ENCODE assay signal across 8 cellular contexts in the genomic region with DNA sequence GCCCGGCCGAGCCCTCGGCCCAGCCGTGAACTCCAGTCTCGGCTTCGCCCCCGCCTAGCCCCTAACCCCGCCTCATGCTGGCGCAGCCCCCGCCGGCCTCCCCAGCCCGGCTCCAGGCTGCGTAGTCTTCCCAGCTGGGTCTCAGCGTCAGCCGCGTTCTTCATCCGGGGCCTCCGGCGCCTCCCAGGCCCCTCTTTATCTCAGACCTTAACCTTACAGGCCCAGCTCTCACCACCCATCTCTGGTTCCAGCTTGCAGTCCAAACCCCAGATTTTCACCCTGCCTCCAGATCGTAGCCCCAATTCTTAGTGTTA. TPM values are rescaled to one million over a fixed set of nuclear protein-coding genes. Genes with fewer than 3 reads are reported as not detected.
DNase-seq lines count a peak whose midpoint lies in the region; ATAC-seq lines count a peak whose summit lies in the region.

A gene with protein sequence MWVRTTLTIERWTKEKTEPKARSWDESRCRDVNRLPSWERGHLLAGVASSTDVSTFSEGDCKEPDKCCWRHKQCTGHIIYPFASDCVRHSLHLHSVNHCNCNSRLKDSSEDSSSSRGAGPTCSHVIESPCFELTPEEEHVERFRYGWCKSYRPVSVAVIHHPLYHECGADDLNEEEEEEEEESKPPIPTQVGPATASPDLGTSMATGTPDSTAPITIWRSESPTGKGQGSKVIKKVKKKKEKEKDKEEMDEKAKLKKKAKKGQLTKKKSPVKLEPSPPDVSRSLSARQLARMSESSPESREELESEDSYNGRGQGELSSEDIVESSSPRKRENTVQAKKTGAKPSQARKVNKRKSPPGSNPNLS (minus strand): TSS at position 166 of the 314 bp plus-strand sequence. CDS start 228 bp downstream, outside the sequence.

- H3K36me3 ChIP-seq in subcutaneous abdominal adipose tissue (ENCODE audit: control insufficient read depth in 5 of 5, insufficient read depth in 5 of 5, low read length in 5 of 5), result peaks cover 0 to 18% (median 15%) of the 10 kb centered on the region in 5 donors

- H3K4me1 ChIP-seq in subcutaneous abdominal adipose tissue (ENCODE audit: control insufficient read depth in 5 of 5, insufficient read depth in 5 of 5, low read length in 5 of 5), result peaks cover 0 to 32% (median 24%) of the 10 kb centered on the region in 5 donors

- no peaks in the 10 kb centered on the region for H3K9me3 ChIP-seq in subcutaneous abdominal adipose tissue (ENCODE audit: control insufficient read depth in 5 of 5, low read length in 5 of 5)

- peak within 1 kb of the TSS in 4 of 5 donors; percentile 59 to 72 (median 65) for H3K9ac ChIP-seq in subcutaneous abdominal adipose tissue (ENCODE audit: low read length in 5 of 5)

- peaks cover 16% of the 10 kb centered on the region for H3K27me3 Mint-ChIP-seq in activated naive CD8-positive, alpha-beta T cell treated with anti-CD3 and anti-CD28 coated beads, Interleukin-2, amount 50 U/mL, for 24 hours
- H3K27me3 Mint-ChIP-seq in immature natural killer cell (ENCODE audit: low read depth in 3 of 3), result peaks cover 2 to 16% (median 6%) of the 10 kb centered on the region in 3 donors

- ATAC-seq in HG03159 (IDR thresholded peaks at IDR 0.05; ENCODE audit: unreplicated experiment), result peak; percentile 17
- peak; percentile 16 for ATAC-seq in activated naive CD8-positive, alpha-beta T cell treated with anti-CD3 and anti-CD28 coated beads, Interleukin-2, amount 50 U/mL, for 24 hours

- peaks cover 3% of the 10 kb centered on the region for H3K36me3 Mint-ChIP-seq in activated naive CD8-positive, alpha-beta T cell treated with anti-CD3 and anti-CD28 coated beads, Interleukin-2, amount 50 U/mL, for 24 hours (ENCODE audit: low read depth)
- H3K36me3 Mint-ChIP-seq in immature natural killer cell, result peaks cover 0 to 7% (median 0%) of the 10 kb centered on the region in 3 donors

- peaks cover 20% of the 10 kb centered on the region for H3K4me1 Mint-ChIP-seq in activated naive CD8-positive, alpha-beta T cell treated with anti-CD3 and anti-CD28 coated beads, Interleukin-2, amount 50 U/mL, for 24 hours
- peaks cover 17 to 23% of the 10 kb centered on the region in 2 donors for H3K4me1 Mint-ChIP-seq in immature natural killer cell

- peaks cover 0 to 8% (median 3%) of the 10 kb centered on the region in 5 donors for H3K27me3 ChIP-seq in subcutaneous abdominal adipose tissue (ENCODE audit: control insufficient read depth in 5 of 5, insufficient read depth in 4 of 5, low read length in 5 of 5)

- peak; percentile 42 for DNase-seq in DMS153 treated with DMSO at 0.1 percent for 48 hours (lab: John Stamatoyannopoulos, UW; ENCODE audit: unreplicated experiment)
- DNase-seq in DMS153 (lab: John Stamatoyannopoulos, UW), result no peak
- DNase-seq in activated naive CD8-positive, alpha-beta T cell treated with anti-CD3 and anti-CD28 coated beads, Interleukin-2, amount 50 U/mL, for 24 hours, result no peak
- no peak for DNase-seq in immature natural killer cell
- DNase-seq in NCI-H146 (lab: John Stamatoyannopoulos, UW), result no peak
- no peak for DNase-seq in SW480 (ENCODE audit: low spot score)

- H3K27ac ChIP-seq in subcutaneous abdominal adipose tissue (ENCODE audit: low read depth, low read length), result peak within 1 kb of the TSS; percentile 57

- H3K4me3 ChIP-seq in subcutaneous abdominal adipose tissue (ENCODE audit: low read depth in 1 of 5, low read length in 5 of 5), result peak within 1 kb of the TSS; percentile 65 to 80 (median 72)

- peak within 1 kb of the TSS; percentile 83 for H3K4me3 Mint-ChIP-seq in activated naive CD8-positive, alpha-beta T cell treated with anti-CD3 and anti-CD28 coated beads, Interleukin-2, amount 50 U/mL, for 24 hours
- peak within 1 kb of the TSS; percentile 85 to 95 (median 89) for H3K4me3 Mint-ChIP-seq in immature natural killer cell

- peak within 1 kb of the TSS; percentile 89 for H3K27ac Mint-ChIP-seq in activated naive CD8-positive, alpha-beta T cell treated with anti-CD3 and anti-CD28 coated beads, Interleukin-2, amount 50 U/mL, for 24 hours
- H3K27ac Mint-ChIP-seq in immature natural killer cell, result peak within 1 kb of the TSS; percentile 60 to 89 (median 84)

- no peaks in the 10 kb centered on the region for H3K9me3 Mint-ChIP-seq in activated naive CD8-positive, alpha-beta T cell treated with anti-CD3 and anti-CD28 coated beads, Interleukin-2, amount 50 U/mL, for 24 hours
- no peaks in the 10 kb centered on the region for H3K9me3 Mint-ChIP-seq in immature natural killer cell

RNA-seq across cellular contexts. Expression of the gene that starts here (rescaled TPM):
- 1 to 10 TPM in 1 of 3 donors, under 1 TPM in 2; 0.59 to 1.8 (median 0.60) TPM for polyA plus RNA-seq in immature natural killer cell
